In genomic region chr6:110063864-110064263, GRCh38 we compare ENCODE assay signal across 14 cellular contexts.
A peak's percentile ranks its signal among the peaks of the same experiment; 100 is the strongest.
DNase-seq lines count a peak whose midpoint lies in the region; ATAC-seq and TF ChIP-seq lines count a peak whose summit lies in the region.
"Had no signal": no experiment of that assay in that cellular context is flagged by ENCODE, and none has a peak within 500 bp of the region (broad histone marks: within the 10 kb centered on the region; RNA-seq: fewer than 3 reads in every experiment).

No MANE protein-coding gene starts in this region.

- no peak overlapping the region for H3K27ac Mint-ChIP-seq in activated naive CD8-positive, alpha-beta T cell treated with anti-CD3 and anti-CD28 coated beads, Interleukin-2, amount 50 U/mL, for 24 hours

- DNase-seq in DND-41 (peak; percentile 79), OCI-M2 (lab: John Stamatoyannopoulos, UW; ENCODE audit: unreplicated experiment) (no peak), T-helper 9 cell (no peak), DMS 273 (lab: John Stamatoyannopoulos, UW; ENCODE audit: unreplicated experiment) (no peak), lower leg skin (ENCODE audit: low spot score in 2 of 2) (no peak)
- no peak for DNase-seq in activated naive CD8-positive, alpha-beta T cell treated with anti-CD3 and anti-CD28 coated beads, Interleukin-2, amount 50 U/mL, for 24 hours
- DNase-seq: C1 segment of cervical spinal cord, head of caudate nucleus, left ventricle myocardium superior, NCI-H1105 treated with DMSO at 0.1 percent for 48 hours, spleen had no signal

- no peaks in the 10 kb centered on the region for H3K36me3 ChIP-seq in DND-41 (ENCODE audit: insufficient read depth, low read length)
- H3K36me3 ChIP-seq: spleen had no signal

- TF ChIP-seq CTCF in DND-41 (IDR thresholded peaks at IDR 0.05; ENCODE audit: borderline replicate concordance, extremely low read depth, low read length, poor library complexity, severe bottlenecking): no peak
- no peak for TF ChIP-seq CTCF in lower leg skin (IDR thresholded peaks at IDR 0.05)

- WGBS in lower leg skin, 2 donors: 76 to 77% methylated on average over 5 of the region's 5 CpGs

- TF ChIP-seq POLR2A in lower leg skin (IDR thresholded peaks at IDR 0.05): no peak

- peaks cover 23% of the 10 kb centered on the region for H3K27me3 Mint-ChIP-seq in activated naive CD8-positive, alpha-beta T cell treated with anti-CD3 and anti-CD28 coated beads, Interleukin-2, amount 50 U/mL, for 24 hours

- H3K27ac ChIP-seq in DND-41 (ENCODE audit: low read length): no peak overlapping the region
- H3K27ac ChIP-seq: spleen had no signal

- H3K27me3 ChIP-seq in DND-41 (ENCODE audit: insufficient read depth, low read length, poor library complexity): peaks cover 45% of the 10 kb centered on the region

- peaks cover 11% of the 10 kb centered on the region for H3K4me1 Mint-ChIP-seq in activated naive CD8-positive, alpha-beta T cell treated with anti-CD3 and anti-CD28 coated beads, Interleukin-2, amount 50 U/mL, for 24 hours

- H4K20me1 ChIP-seq in DND-41 (ENCODE audit: insufficient read depth, low read length): peaks cover 18% of the 10 kb centered on the region

- intact Hi-C loops in lower leg skin (cut with DNase I; ENCODE audit: low total_unique reads): no loop called here

- H3K9ac ChIP-seq in DND-41 (ENCODE audit: low read depth, low read length): no peak overlapping the region

- H3K4me2 ChIP-seq in DND-41 (ENCODE audit: insufficient read depth, low read length): no peak overlapping the region; the same call in 1 of the 2 replicates

- no peaks in the 10 kb centered on the region for H3K79me2 ChIP-seq in DND-41 (ENCODE audit: insufficient read depth, low read length)

- no peak overlapping the region for H3K4me3 Mint-ChIP-seq in activated naive CD8-positive, alpha-beta T cell treated with anti-CD3 and anti-CD28 coated beads, Interleukin-2, amount 50 U/mL, for 24 hours
- H3K4me3 Mint-ChIP-seq: brain had no signal

- H3K4me3 ChIP-seq in DND-41 (ENCODE audit: low read depth in 1 of 2, low read length in 2 of 2): no peak overlapping the region
- no peak overlapping the region for H3K4me3 ChIP-seq in lower leg skin (ENCODE audit: low read depth, poor library complexity, severe bottlenecking)
- H3K4me3 ChIP-seq: spleen had no signal

- peak; percentile 97 for ATAC-seq in DND-41 (ENCODE audit: insufficient read depth, low read depth)
- peak; percentile 61 for ATAC-seq in GM19452 (IDR thresholded peaks at IDR 0.05; ENCODE audit: unreplicated experiment)
- peak; percentile 46 for ATAC-seq in HG03565 (IDR thresholded peaks at IDR 0.05; ENCODE audit: unreplicated experiment)
- ATAC-seq in activated naive CD8-positive, alpha-beta T cell treated with anti-CD3 and anti-CD28 coated beads, Interleukin-2, amount 50 U/mL, for 24 hours: peak; percentile 67
- ATAC-seq: left ventricle myocardium superior had no signal

- H3K36me3 Mint-ChIP-seq in activated naive CD8-positive, alpha-beta T cell treated with anti-CD3 and anti-CD28 coated beads, Interleukin-2, amount 50 U/mL, for 24 hours (ENCODE audit: low read depth): no peaks in the 10 kb centered on the region
- H3K36me3 Mint-ChIP-seq: brain had no signal

- H2AFZ ChIP-seq in DND-41 (ENCODE audit: low read depth, low read length): no peak overlapping the region

- H3K9me3 Mint-ChIP-seq in activated naive CD8-positive, alpha-beta T cell treated with anti-CD3 and anti-CD28 coated beads, Interleukin-2, amount 50 U/mL, for 24 hours: no peaks in the 10 kb centered on the region
- H3K9me3 Mint-ChIP-seq: brain had no signal

- H3K9me3 ChIP-seq in DND-41 (ENCODE audit: insufficient read depth, low read length, severe bottlenecking): no peaks in the 10 kb centered on the region
- H3K9me3 ChIP-seq: spleen had no signal

- peaks cover 19% of the 10 kb centered on the region for H3K4me1 ChIP-seq in DND-41 (ENCODE audit: insufficient read depth, low read length)
- H3K4me1 ChIP-seq: spleen had no signal

Comparison
In these comparisons a context has a peak if more than half of its experiments do, and no peak if none do; other contexts are left out.
1. ATAC-seq: peak in every context shown above with its lines; median percentile 97 in DND-41; 67 in activated naive CD8-positive, alpha-beta T cell treated with anti-CD3 and anti-CD28 coated beads, Interleukin-2, amount 50 U/mL, for 24 hours; 61 in GM19452; 46 in HG03565.